ENCODE assay signal across 8 cellular contexts in genomic region chr16:10514369-10515055, GRCh38.
A peak's percentile ranks its signal among the peaks of the same experiment; 100 is the strongest.
DNase-seq lines count a peak whose midpoint lies in the region; ATAC-seq, FAIRE-seq and TF ChIP-seq lines count a peak whose summit lies in the region.

No MANE protein-coding gene starts in this region.

- H3K4me1 Mint-ChIP-seq in naive thymus-derived CD8-positive, alpha-beta T cell: peaks cover under 1 to 12% (median 2%) of the 10 kb centered on the region in 4 donors

- FAIRE-seq in GM12892 (lab: Jason Lieb, UNC) (peak; percentile 44), urothelium cell line (lab: Jason Lieb, UNC) (no peak)

- peak; percentile 46 for DNase-seq in AG04450 (ENCODE audit: low read depth, low spot score)
- no peak for DNase-seq in GM12892 (ENCODE audit: insufficient read length)
- peak; percentile 65 for DNase-seq in NCI-H2171 treated with DMSO at 0.1 percent for 48 hours (lab: John Stamatoyannopoulos, UW)
- DNase-seq in activated CD4-positive, alpha-beta T cell treated with anti-CD3 and anti-CD28 coated beads, Interleukin-2, amount 50 U/mL, for 4 hours: peak; percentile 27 to 34
- DNase-seq in erythroblast (lab: John Stamatoyannopoulos, UW): peak; percentile 53 to 68
- DNase-seq in naive thymus-derived CD8-positive, alpha-beta T cell: peak in 8 of 10 donors; percentile 15 to 54 (median 46)
- DNase-seq in urothelium cell line (ENCODE audit: low spot score): peak; percentile 57

- H3K27me3 ChIP-seq in AG04450 (ENCODE audit: control insufficient read depth, insufficient read depth, low read length): no peaks in the 10 kb centered on the region

- TF ChIP-seq POLR2A in GM12892 (IDR thresholded peaks at IDR 0.05; ENCODE audit: low read depth, low read length) (no peak), erythroblast (IDR thresholded peaks at IDR 0.05; ENCODE audit: low read length) (no peak)

- H3K27me3 Mint-ChIP-seq in naive thymus-derived CD8-positive, alpha-beta T cell: no peaks in the 10 kb centered on the region

- no peaks in the 10 kb centered on the region; the same call in 1 of the 2 replicates for H3K9me3 ChIP-seq in AG04450 (ENCODE audit: control insufficient read depth, insufficient read depth, low read length)

- peak overlapping the region in 1 of 10 donors; percentile 43 for H3K27ac Mint-ChIP-seq in naive thymus-derived CD8-positive, alpha-beta T cell

- no peaks in the 10 kb centered on the region for H3K9me3 Mint-ChIP-seq in naive thymus-derived CD8-positive, alpha-beta T cell

- ATAC-seq in naive thymus-derived CD8-positive, alpha-beta T cell: no peak
- ATAC-seq in GM19467 (IDR thresholded peaks at IDR 0.05; ENCODE audit: unreplicated experiment): no peak

- no peak overlapping the region for H3K4me3 ChIP-seq in AG04450 (ENCODE audit: low read depth, low read length)

- no peak overlapping the region for H3K27ac ChIP-seq in AG04450 (ENCODE audit: low read depth, low read length)

- H3K4me3 Mint-ChIP-seq in naive thymus-derived CD8-positive, alpha-beta T cell: no peak overlapping the region

- POLR2A ChIA-PET in AG04450 (lab: Yijun Ruan, JAX): no interaction called here
- POLR2A ChIA-PET in naive thymus-derived CD8-positive, alpha-beta T cell (lab: Charles Lee): interaction anchor here (1.0 kb wide), 1 partner anchor 223 kb away, joined by 9 read pairs; no protein-coding TSS in a partner anchor

- TF ChIP-seq CTCF in AG04450 (IDR thresholded peaks at IDR 0.05; ENCODE audit: low read depth, low read length): peak; percentile 64

- CTCF ChIA-PET in AG04450 (lab: Charles Lee): interaction anchor here (0.6 to 6.0 kb wide), 38 partner anchors 9 to 1947 kb away, joined by 3 to 204 read pairs (median 4); partner anchors contain the start of genes EMP2 and NUBP1

- H3K36me3 Mint-ChIP-seq in naive thymus-derived CD8-positive, alpha-beta T cell: no peaks in the 10 kb centered on the region
